In the genomic region with DNA sequence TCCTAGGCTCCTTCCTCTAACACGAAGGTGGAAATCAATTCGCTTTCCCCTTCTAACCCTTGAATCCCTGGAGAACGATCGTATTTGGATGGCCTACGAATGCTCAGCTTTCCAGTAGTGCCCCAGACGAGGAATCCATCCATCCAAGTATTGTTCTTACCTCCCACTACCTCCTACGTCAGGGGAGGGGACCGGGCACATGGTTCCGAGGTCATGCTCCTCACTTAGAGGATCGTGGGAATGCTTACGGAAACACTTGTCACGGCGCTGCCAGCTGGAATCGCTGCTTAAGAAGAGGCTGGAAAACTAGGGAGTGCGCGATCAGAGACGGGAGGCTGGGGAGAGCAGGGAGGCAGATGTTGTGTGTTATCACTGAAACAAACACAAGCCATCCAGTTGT, we compare ENCODE assay signal across 10 cellular contexts. TPM values are rescaled to one million over a fixed set of nuclear protein-coding genes. Genes with fewer than 3 reads are reported as not detected.
DNase-seq lines count a peak whose midpoint lies in the region; ATAC-seq, FAIRE-seq and TF ChIP-seq lines count a peak whose summit lies in the region.
"Had no signal": no experiment of that assay in that cellular context is flagged by ENCODE, and none has a peak within 500 bp of the region (broad histone marks: within the 10 kb centered on the region; RNA-seq: fewer than 3 reads in every experiment).

No MANE protein-coding gene starts in this region.

- H3K27ac ChIP-seq in fibroblast of lung (ENCODE audit: insufficient read depth, low read length) = peak overlapping the region; percentile 65

- peaks cover 2% of the 10 kb centered on the region for H3K36me3 ChIP-seq in fibroblast of lung (ENCODE audit: control insufficient read depth, insufficient read depth, low read length)

- peaks cover 94% of the 10 kb centered on the region for H3K79me2 ChIP-seq in fibroblast of lung (ENCODE audit: control insufficient read depth, insufficient read depth, low read length)

- H3K4me1 ChIP-seq in fibroblast of lung (ENCODE audit: control insufficient read depth, extremely low read depth, insufficient read depth, low read length) = peaks cover 78% of the 10 kb centered on the region

- CTCF ChIA-PET in activated CD4-positive, alpha-beta T cell treated with anti-CD3 and anti-CD28 coated beads, Interleukin-2, amount 10 ng/mL, durations not matched to agents 7 days and 5 days (lab: Charles Lee) = interaction anchor here (1.0 to 1.6 kb wide), 2 partner anchors 10 to 55 kb away, joined by 3 to 5 read pairs; no protein-coding TSS in a partner anchor

- H4K20me1 ChIP-seq in fibroblast of lung (ENCODE audit: control insufficient read depth, extremely low read depth, insufficient read depth, low read length) = no peaks in the 10 kb centered on the region

- H3K4me3 ChIP-seq in fibroblast of lung (replicated peaks in 1 of 4; ENCODE audit: control extremely low read depth in 1 of 4, insufficient read depth in 1 of 4, low read depth in 3 of 4, low read length in 4 of 4) = peak overlapping the region in 1 of 4 experiments; percentile 14

- H3K9me3 ChIP-seq in fibroblast of lung (ENCODE audit: control insufficient read depth, insufficient read depth, low read depth, low read length) = no peaks in the 10 kb centered on the region

- H3K4me1 Mint-ChIP-seq in activated CD4-positive, alpha-beta T cell treated with anti-CD3 and anti-CD28 coated beads, Interleukin-2, amount 10 ng/mL, durations not matched to agents 7 days and 5 days = peaks cover 83% of the 10 kb centered on the region
- peaks cover 57 to 95% (median 94%) of the 10 kb centered on the region in 4 donors for H3K4me1 Mint-ChIP-seq in naive thymus-derived CD8-positive, alpha-beta T cell
- H3K4me1 Mint-ChIP-seq in type B pancreatic cell (ENCODE audit: unreplicated experiment) = peaks cover 74% of the 10 kb centered on the region

- POLR2A ChIA-PET in activated CD4-positive, alpha-beta T cell treated with anti-CD3 and anti-CD28 coated beads, Interleukin-2, amount 10 ng/mL, durations not matched to agents 7 days and 5 days (lab: Charles Lee) = no interaction called here
- POLR2A ChIA-PET in naive thymus-derived CD8-positive, alpha-beta T cell (lab: Charles Lee) = interaction anchor here (1.1 to 2.3 kb wide), 2 partner anchors 42 to 144 kb away, joined by 3 to 7 read pairs; no protein-coding TSS in a partner anchor

- peak overlapping the region; percentile 70 for H3K27ac Mint-ChIP-seq in activated CD4-positive, alpha-beta T cell treated with anti-CD3 and anti-CD28 coated beads, Interleukin-2, amount 10 ng/mL, durations not matched to agents 7 days and 5 days
- H3K27ac Mint-ChIP-seq in naive thymus-derived CD8-positive, alpha-beta T cell = peak overlapping the region; percentile 23 to 92 (median 80)
- H3K27ac Mint-ChIP-seq in type B pancreatic cell = peak overlapping the region; percentile 40

- H3K4me3 Mint-ChIP-seq in activated CD4-positive, alpha-beta T cell treated with anti-CD3 and anti-CD28 coated beads, Interleukin-2, amount 10 ng/mL, durations not matched to agents 7 days and 5 days = no peak overlapping the region
- H3K4me3 Mint-ChIP-seq in naive thymus-derived CD8-positive, alpha-beta T cell = peak overlapping the region in 2 of 10 donors; percentile 14 to 30
- H3K4me3 Mint-ChIP-seq in type B pancreatic cell = peak overlapping the region; percentile 42

- peak overlapping the region; percentile 56 for H3K4me2 ChIP-seq in fibroblast of lung (ENCODE audit: extremely low read depth, insufficient read depth, low read length)

- FAIRE-seq in D721Med (lab: Jason Lieb, UNC) = no peak
- FAIRE-seq: keratinocyte had no signal

- H3K36me3 Mint-ChIP-seq in activated CD4-positive, alpha-beta T cell treated with anti-CD3 and anti-CD28 coated beads, Interleukin-2, amount 10 ng/mL, durations not matched to agents 7 days and 5 days (ENCODE audit: low read depth) = peaks cover 44% of the 10 kb centered on the region
- peaks cover 0 to 51% (median 0%) of the 10 kb centered on the region in 3 donors for H3K36me3 Mint-ChIP-seq in naive thymus-derived CD8-positive, alpha-beta T cell
- H3K36me3 Mint-ChIP-seq in type B pancreatic cell = no peaks in the 10 kb centered on the region

- ATAC-seq in naive thymus-derived CD8-positive, alpha-beta T cell = no peak

- H3K9ac ChIP-seq in fibroblast of lung (ENCODE audit: insufficient read depth, low read length) = peak overlapping the region; percentile 33

- TF ChIP-seq CTCF in fibroblast of lung (conservative IDR thresholded peaks at IDR 0.05 in 1 of 2, IDR thresholded peaks at IDR 0.05 in 1 of 2; ENCODE audit: low read depth in 1 of 2, low read length in 2 of 2) = no peak
- TF ChIP-seq CTCF in type B pancreatic cell (conservative IDR thresholded peaks at IDR 0.05) = no peak
- no peak for TF ChIP-seq CTCF in D721Med (IDR thresholded peaks at IDR 0.05; ENCODE audit: insufficient read depth, missing control alignments)

- H3K27me3 ChIP-seq in fibroblast of lung (ENCODE audit: control insufficient read depth, insufficient read depth, low read length) = no peaks in the 10 kb centered on the region

- H3K27me3 Mint-ChIP-seq in activated CD4-positive, alpha-beta T cell treated with anti-CD3 and anti-CD28 coated beads, Interleukin-2, amount 10 ng/mL, durations not matched to agents 7 days and 5 days = no peaks in the 10 kb centered on the region
- no peaks in the 10 kb centered on the region for H3K27me3 Mint-ChIP-seq in naive thymus-derived CD8-positive, alpha-beta T cell
- no peaks in the 10 kb centered on the region for H3K27me3 Mint-ChIP-seq in type B pancreatic cell

- H2AFZ ChIP-seq in fibroblast of lung (ENCODE audit: low read length) = no peak overlapping the region

- no peak for DNase-seq in activated CD4-positive, alpha-beta T cell treated with anti-CD3 and anti-CD28 coated beads, Interleukin-2, amount 10 ng/mL, durations not matched to agents 7 days and 5 days
- no peak for DNase-seq in activated CD4-positive, alpha-beta T cell treated with anti-CD3 and anti-CD28 coated beads, Interleukin-2, amount 50 U/mL, for 48 hours
- peak in 1 of 2 donors; percentile 86 for DNase-seq in fibroblast of lung (ENCODE audit: low read depth in 2 of 2)
- DNase-seq in naive thymus-derived CD8-positive, alpha-beta T cell = no peak
- no peak for DNase-seq in type B pancreatic cell (ENCODE audit: extremely low spot score, unreplicated experiment)
- DNase-seq in D721Med (ENCODE audit: insufficient read length, low spot score) = no peak
- DNase-seq in LoVo (ENCODE audit: low spot score) = no peak
- no peak for DNase-seq in pons (ENCODE audit: low spot score)
- DNase-seq: activated gamma-delta T cell had no signal

- no peaks in the 10 kb centered on the region for H3K9me3 Mint-ChIP-seq in activated CD4-positive, alpha-beta T cell treated with anti-CD3 and anti-CD28 coated beads, Interleukin-2, amount 10 ng/mL, durations not matched to agents 7 days and 5 days
- no peaks in the 10 kb centered on the region for H3K9me3 Mint-ChIP-seq in naive thymus-derived CD8-positive, alpha-beta T cell
- H3K9me3 Mint-ChIP-seq in type B pancreatic cell = no peaks in the 10 kb centered on the region

RNA-seq across cellular contexts. Expression of a gene that starts 47.4 kb away (rescaled TPM):
- total RNA-seq in activated CD4-positive, alpha-beta T cell treated with anti-CD3 and anti-CD28 coated beads, Interleukin-2, amount 10 ng/mL, durations not matched to agents 7 days and 5 days = 100 to 1,000 TPM; 529 to 567 TPM
- total RNA-seq in fibroblast of lung (77.6 and 104 TPM in 2 replicates), type B pancreatic cell (ENCODE audit: low replicate concordance) (264 and 286 TPM in 2 replicates)
- 495 and 519 TPM in 2 replicates for polyA plus RNA-seq in fibroblast of lung
- polyA plus RNA-seq in fibroblast of lung (2012) = 514 and 539 TPM in 2 replicates
- polyA minus RNA-seq in fibroblast of lung (ENCODE audit: low replicate concordance) = 153 and 154 TPM in 2 replicates
- total RNA-seq in naive thymus-derived CD8-positive, alpha-beta T cell = 100 to 1,000 TPM; 268 to 289 TPM
- 100 to 1,000 TPM; 475 to 592 (median 562) TPM for polyA plus RNA-seq in naive thymus-derived CD8-positive, alpha-beta T cell
